2 cellular contexts compared by ENCODE assay signal in genomic region chr9:131607591-131607990, GRCh38.
TF ChIP-seq lines count a peak whose summit lies in the region.

No MANE protein-coding gene starts in this region.

TF ChIP-seq in GM23338, 12 proteins besides CTCF, POLR2A, EP300 and RAD21:
- no peak for TF ChIP-seq REST (IDR thresholded peaks at IDR 0.05; ENCODE audit: unreplicated experiment)
- TF ChIP-seq STAT1 (IDR thresholded peaks at IDR 0.05; ENCODE audit: unreplicated experiment) = no peak
- no peak for TF ChIP-seq EZH2phosphoT487 (IDR thresholded peaks at IDR 0.05; ENCODE audit: unreplicated experiment)
- no peak for TF ChIP-seq ZNF331 (CRISPR knock-in tag; IDR thresholded peaks at IDR 0.05; ENCODE audit: low read depth)
- no peak for TF ChIP-seq JUNB (IDR thresholded peaks at IDR 0.05; ENCODE audit: unreplicated experiment)
- TF ChIP-seq POLR2AphosphoS5 (IDR thresholded peaks at IDR 0.05; ENCODE audit: low read depth) = no peak
- TF ChIP-seq EZH2 (IDR thresholded peaks at IDR 0.05; ENCODE audit: low read depth, unreplicated experiment) = no peak
- TF ChIP-seq NANOG (IDR thresholded peaks at IDR 0.05; ENCODE audit: borderline replicate concordance) = no peak
- TF ChIP-seq ZNF114 (CRISPR knock-in tag; IDR thresholded peaks at IDR 0.05) = no peak
- TF ChIP-seq ETS1 (IDR thresholded peaks at IDR 0.05) = no peak
- no peak for TF ChIP-seq CREB1 (CRISPR knock-in tag; IDR thresholded peaks at IDR 0.05; ENCODE audit: low read depth)

TF ChIP-seq in WTC11, 78 proteins besides CTCF, POLR2A, EP300 and RAD21 (continued from another document):
- TF ChIP-seq, protein P1, sequence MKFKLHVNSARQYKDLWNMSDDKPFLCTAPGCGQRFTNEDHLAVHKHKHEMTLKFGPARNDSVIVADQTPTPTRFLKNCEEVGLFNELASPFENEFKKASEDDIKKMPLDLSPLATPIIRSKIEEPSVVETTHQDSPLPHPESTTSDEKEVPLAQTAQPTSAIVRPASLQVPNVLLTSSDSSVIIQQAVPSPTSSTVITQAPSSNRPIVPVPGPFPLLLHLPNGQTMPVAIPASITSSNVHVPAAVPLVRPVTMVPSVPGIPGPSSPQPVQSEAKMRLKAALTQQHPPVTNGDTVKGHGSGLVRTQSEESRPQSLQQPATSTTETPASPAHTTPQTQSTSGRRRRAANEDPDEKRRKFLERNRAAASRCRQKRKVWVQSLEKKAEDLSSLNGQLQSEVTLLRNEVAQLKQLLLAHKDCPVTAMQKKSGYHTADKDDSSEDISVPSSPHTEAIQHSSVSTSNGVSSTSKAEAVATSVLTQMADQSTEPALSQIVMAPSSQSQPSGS (CRISPR knock-in tag; IDR thresholded peaks at IDR 0.05; ENCODE audit: borderline replicate concordance, low read depth) = no peak
